In genomic region chr3:18442743-18443669, GRCh38 we compare ENCODE assay signal across 1 cellular context.
TF ChIP-seq lines count a peak whose summit lies in the region.

No MANE protein-coding gene starts in this region.

TF ChIP-seq in GM23338, 12 proteins besides CTCF, POLR2A, EP300 and RAD21 (continued from another document):
- TF ChIP-seq ZNF462 (CRISPR knock-in tag; IDR thresholded peaks at IDR 0.05) = no peak
- no peak for TF ChIP-seq ETS1 (IDR thresholded peaks at IDR 0.05)
- no peak for TF ChIP-seq POLR2AphosphoS5 (IDR thresholded peaks at IDR 0.05; ENCODE audit: low read depth)
- no peak for TF ChIP-seq EZH2phosphoT487 (IDR thresholded peaks at IDR 0.05; ENCODE audit: unreplicated experiment)
- TF ChIP-seq STAT1 (IDR thresholded peaks at IDR 0.05; ENCODE audit: unreplicated experiment) = no peak
- no peak for TF ChIP-seq ZNF114 (CRISPR knock-in tag; IDR thresholded peaks at IDR 0.05)
- TF ChIP-seq EZH2 (IDR thresholded peaks at IDR 0.05; ENCODE audit: low read depth, unreplicated experiment) = no peak
- TF ChIP-seq JUNB (IDR thresholded peaks at IDR 0.05; ENCODE audit: unreplicated experiment) = no peak
- no peak for TF ChIP-seq CREB1 (CRISPR knock-in tag; IDR thresholded peaks at IDR 0.05; ENCODE audit: low read depth)
